Comparison of ENCODE assay signal across 2 cellular contexts in the genomic region with DNA sequence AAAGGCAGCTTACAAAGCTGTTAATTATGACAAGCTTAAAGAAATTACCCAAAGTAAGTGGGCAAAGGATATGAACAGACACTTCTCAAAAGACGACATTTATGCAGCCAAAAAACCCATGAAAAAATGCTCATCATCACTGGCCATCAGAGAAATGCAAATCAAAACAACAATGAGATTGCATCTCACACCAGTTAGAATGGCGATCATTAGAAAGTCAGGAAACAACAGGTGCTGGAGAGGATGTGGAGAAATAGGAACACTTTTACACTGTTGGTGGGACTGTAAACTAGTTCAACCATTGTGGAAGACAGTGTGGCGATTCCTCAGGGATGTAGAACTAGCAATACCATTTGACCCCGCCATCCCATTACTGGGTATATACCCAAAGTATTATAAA. TPM values are rescaled to one million over a fixed set of nuclear protein-coding genes. Genes with fewer than 3 reads are reported as not detected.
"Had no signal": no experiment of that assay in that cellular context is flagged by ENCODE, and none has a peak within 500 bp of the region (broad histone marks: within the 10 kb centered on the region; RNA-seq: fewer than 3 reads in every experiment).

No MANE protein-coding gene starts in this region.

RNA-seq across cellular contexts. Expression of a gene that starts 59.3 kb away (rescaled TPM):
- total RNA-seq: G401, GM12878 had no signal
